ENCODE assay signal across 24 cellular contexts in genomic region chr3:191283400-191283799, GRCh38. TPM values are rescaled to one million over a fixed set of nuclear protein-coding genes. Genes with fewer than 3 reads are reported as not detected.
DNase-seq lines count a peak whose midpoint lies in the region; ATAC-seq, FAIRE-seq and TF ChIP-seq lines count a peak whose summit lies in the region.
"Had no signal": no experiment of that assay in that cellular context is flagged by ENCODE, and none has a peak within 500 bp of the region (broad histone marks: within the 10 kb centered on the region; RNA-seq: fewer than 3 reads in every experiment).

No MANE protein-coding gene starts in this region.

- DNase-seq in H54 (ENCODE audit: insufficient read length, low spot score) (no peak), osteoblast (ENCODE audit: insufficient read length, low spot score, missing footprints) (no peak), middle frontal gyrus (ENCODE audit: extremely low spot score, low spot score) (no peak), uterus (no peak), inferior parietal cortex (ENCODE audit: extremely low spot score) (no peak)
- no peak for DNase-seq in stimulated activated naive CD4-positive, alpha-beta T cell treated with Interleukin-2 at 50 U/mL for 16 hours (lab: John Stamatoyannopoulos, UW)
- DNase-seq: activated CD4-positive, alpha-beta T cell treated with anti-CD3 and anti-CD28 coated beads, Interleukin-2, amount 10 ng/mL, durations not matched to agents 24 days and 14 days; amniotic stem cell; dermis blood vessel endothelial cell; endodermal cell; HCEC 1CT; islet precursor cell; left lung; NCI-H1436 treated with DMSO at 0.1 percent for 48 hours; NCI-H345; NCI-H748 treated with DMSO at 0.1 percent for 48 hours; right cardiac atrium; T-helper 9 cell; WERI-Rb-1 had no signal

- TF ChIP-seq POLR2A in H54 (IDR thresholded peaks at IDR 0.05; ENCODE audit: low read depth, low read length) (no peak), uterus (IDR thresholded peaks at IDR 0.05) (no peak)

- H3K36me3 ChIP-seq in osteoblast (ENCODE audit: insufficient read depth, low read length) (no peaks in the 10 kb centered on the region), uterus (no peaks in the 10 kb centered on the region)
- H3K36me3 ChIP-seq: BLaER1, left lung, neutrophil, WERI-Rb-1 had no signal

- H3K9me3 ChIP-seq in osteoblast (ENCODE audit: low read depth, low read length) = no peaks in the 10 kb centered on the region
- no peaks in the 10 kb centered on the region for H3K9me3 ChIP-seq in uterus
- H3K9me3 ChIP-seq: BLaER1, left lung, neutrophil had no signal

- FAIRE-seq in H54 (lab: Jason Lieb, UNC) = peak; percentile 69

- H3K4me1 ChIP-seq in osteoblast (ENCODE audit: insufficient read depth, low read length) (peaks cover 12% of the 10 kb centered on the region), uterus (no peaks in the 10 kb centered on the region)
- H3K4me1 ChIP-seq: BLaER1, left lung had no signal

- H4K20me1 ChIP-seq in osteoblast (ENCODE audit: insufficient read depth, low read length) = no peaks in the 10 kb centered on the region
- H4K20me1 ChIP-seq: BLaER1 had no signal

- H2AFZ ChIP-seq in osteoblast (ENCODE audit: low read length) = peak overlapping the region; percentile 30

- H3K4me2 ChIP-seq in osteoblast (ENCODE audit: insufficient read depth, low read length) = peak overlapping the region; percentile 28
- H3K4me2 ChIP-seq: BLaER1 had no signal

- H3K27ac ChIP-seq in osteoblast (ENCODE audit: low read depth, low read length) = peak overlapping the region; percentile 29
- no peak overlapping the region for H3K27ac ChIP-seq in uterus
- H3K27ac ChIP-seq: BLaER1, left lung, neutrophil, WERI-Rb-1 had no signal

- ATAC-seq in GM18861 (IDR thresholded peaks at IDR 0.05; ENCODE audit: unreplicated experiment) = peak; percentile 85
- peak; percentile 58 for ATAC-seq in HG03521 (IDR thresholded peaks at IDR 0.05; ENCODE audit: unreplicated experiment)
- ATAC-seq: left lung, right cardiac atrium had no signal

- no peaks in the 10 kb centered on the region for H3K27me3 ChIP-seq in osteoblast (ENCODE audit: insufficient read depth, low read length)
- no peaks in the 10 kb centered on the region for H3K27me3 ChIP-seq in uterus
- H3K27me3 ChIP-seq: BLaER1, left lung, neutrophil had no signal

- H3K4me3 ChIP-seq in osteoblast (ENCODE audit: insufficient read depth, low read length) = no peak overlapping the region
- no peak overlapping the region for H3K4me3 ChIP-seq in uterus
- H3K4me3 ChIP-seq: BLaER1, left lung had no signal

- TF ChIP-seq CTCF in osteoblast (IDR thresholded peaks at IDR 0.05; ENCODE audit: extremely low read depth, low read depth, low read length) (no peak), uterus (IDR thresholded peaks at IDR 0.05) (no peak)

- intact Hi-C loops in uterus (cut with DNase I; ENCODE audit: low total_unique reads) = no loop called here

- no peaks in the 10 kb centered on the region for H3K79me2 ChIP-seq in osteoblast (ENCODE audit: insufficient read depth, low read length)

RNA-seq across cellular contexts. Expression of gene CCDC50, which starts 45.8 kb away (rescaled TPM):
- total RNA-seq in osteoblast = 74.8 and 78.2 TPM in 2 replicates
- 100 to 1,000 TPM in 2 of 4 donors, 10 to 100 TPM in 2; 68.4 to 342 (median 96.1) TPM for total RNA-seq in uterus

RNA-seq across cellular contexts. Expression of gene UTS2B, which starts 46.9 kb away (rescaled TPM):
- total RNA-seq in osteoblast (0.59 and 1.1 TPM in 2 replicates), uterus (under 1 TPM in 1 of 4 donors, not detected in 3; 0.76 TPM)
- total RNA-seq: activated CD4-positive, alpha-beta T cell treated with anti-CD3 and anti-CD28 coated beads, Interleukin-2, amount 10 ng/mL, durations not matched to agents 24 days and 14 days; activated CD8-positive, alpha-beta memory T cell treated with anti-CD3 and anti-CD28 coated beads for 36 hours had no signal
